Comparison of ENCODE assay signal across 26 cellular contexts in the genomic region with DNA sequence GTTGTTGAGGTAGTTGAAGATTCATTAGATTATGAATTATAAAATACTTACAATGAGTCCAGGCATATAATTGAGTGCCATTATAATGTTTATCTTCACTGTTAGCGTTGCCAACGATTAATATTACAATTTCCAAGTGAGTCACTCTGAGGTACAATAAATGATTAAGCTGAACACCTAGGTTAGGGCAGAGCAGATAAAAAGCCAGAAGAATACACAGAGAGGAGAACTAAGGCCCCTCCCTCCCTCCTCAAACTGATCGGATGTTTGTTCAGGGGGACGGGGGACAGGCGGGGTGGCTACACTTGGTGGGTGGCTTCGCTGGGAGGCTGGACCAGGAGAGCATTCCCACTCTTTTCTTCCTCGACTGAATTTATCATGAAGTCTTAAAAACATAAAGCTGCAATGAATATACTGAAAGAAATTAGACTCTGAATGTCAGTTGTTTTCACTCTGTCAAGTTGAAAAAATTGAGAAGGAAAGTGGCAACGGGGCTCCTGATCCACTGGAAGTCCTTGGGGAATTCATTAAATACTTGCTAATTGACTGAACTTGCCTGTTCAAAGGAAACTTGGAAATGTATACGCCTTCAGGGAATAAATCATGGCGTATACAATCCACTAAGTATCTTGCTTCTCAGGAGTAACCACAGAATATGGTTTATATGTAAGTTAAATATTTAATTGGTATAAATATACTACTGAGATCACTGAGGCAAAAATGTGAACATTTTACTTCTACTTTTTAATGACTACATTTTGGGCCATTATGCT.
DNase-seq lines count a peak whose midpoint lies in the region; ATAC-seq and TF ChIP-seq lines count a peak whose summit lies in the region.
"Had no signal": no experiment of that assay in that cellular context is flagged by ENCODE, and none has a peak within 500 bp of the region (broad histone marks: within the 10 kb centered on the region; RNA-seq: fewer than 3 reads in every experiment).

No MANE protein-coding gene starts in this region.

- H3K27ac ChIP-seq in HCT116 (ENCODE audit: low read depth, low read length): no peak overlapping the region
- H3K27ac ChIP-seq in thyroid gland: no peak overlapping the region
- H3K27ac ChIP-seq in effector memory CD4-positive, alpha-beta T cell (ENCODE audit: insufficient read depth, low read length, poor library complexity, severe bottlenecking): no peak overlapping the region
- H3K27ac ChIP-seq: BLaER1 treated with 17β-estradiol and CSF1 and Interleukin-3, amounts not matched to agents 10 nM and 100 nM; heart right ventricle; spleen; testis had no signal

- BruUV-seq in HCT116 (replicated peaks; lab: Mats Ljungman, UMichigan): no TSS peak

- H3K9me3 Mint-ChIP-seq in nephron: no peaks in the 10 kb centered on the region
- H3K9me3 Mint-ChIP-seq: natural killer cell; T-helper 2 cell treated with Interferon-gamma antibody and Interleukin-4, amounts not matched to agents 5 μg/mL and 100 μg/mL, for 36 hours had no signal

- no peaks in the 10 kb centered on the region for H3K9me2 ChIP-seq in HCT116 (ENCODE audit: insufficient read depth)

- H3K4me3 Mint-ChIP-seq in nephron: no peak overlapping the region
- H3K4me3 Mint-ChIP-seq: activated CD8-positive, alpha-beta memory T cell treated with anti-CD3 and anti-CD28 coated beads, Interleukin-2, amount 10 ng/mL, durations not matched to agents 7 days and 5 days; natural killer cell; T-helper 2 cell treated with Interferon-gamma antibody and Interleukin-4, amounts not matched to agents 5 μg/mL and 100 μg/mL, for 36 hours had no signal

- 85 to 88% methylated on average over 10 of the region's 10 CpGs for WGBS in thyroid gland, 2 donors

- POLR2A ChIA-PET in HCT116 (lab: Charles Lee): interaction anchor here (0.8 kb wide), 1 partner anchor 17 kb away, joined by 3 read pairs; no protein-coding TSS in a partner anchor

- no peak overlapping the region for H2AFZ ChIP-seq in HCT116 (ENCODE audit: low read depth, low read length, poor library complexity, severe bottlenecking)

- no peaks in the 10 kb centered on the region for H3K36me3 ChIP-seq in HCT116 (ENCODE audit: control insufficient read depth in 1 of 2, insufficient read depth in 2 of 2, low read length in 2 of 2)
- H3K36me3 ChIP-seq in thyroid gland: no peaks in the 10 kb centered on the region
- no peaks in the 10 kb centered on the region for H3K36me3 ChIP-seq in effector memory CD4-positive, alpha-beta T cell (ENCODE audit: control insufficient read depth, insufficient read depth, low read length)
- H3K36me3 ChIP-seq: BLaER1 treated with 17β-estradiol and CSF1 and Interleukin-3, amounts not matched to agents 10 nM and 100 nM; heart right ventricle; spleen had no signal

- H3K4me3 ChIP-seq in HCT116 (replicated peaks in 1 of 2; ENCODE audit: low read depth in 1 of 2, low read length in 2 of 2) (no peak overlapping the region), epithelial cell of esophagus (ENCODE audit: low read length) (no peak overlapping the region), thyroid gland (replicated peaks in 1 of 3) (no peak overlapping the region)
- no peak overlapping the region for H3K4me3 ChIP-seq in effector memory CD4-positive, alpha-beta T cell (ENCODE audit: insufficient read depth, low read depth, low read length, poor library complexity, severe bottlenecking)
- H3K4me3 ChIP-seq: BLaER1 treated with 17β-estradiol and CSF1 and Interleukin-3, amounts not matched to agents 10 nM and 100 nM; heart right ventricle; spleen; testis had no signal

- no peaks in the 10 kb centered on the region for H3K79me2 ChIP-seq in HCT116 (ENCODE audit: insufficient read depth, low read length)

- H3K9ac ChIP-seq in HCT116 (ENCODE audit: low read length): peak overlapping the region; percentile 10; the same call in 1 of the 2 replicates
- H3K9ac ChIP-seq: BLaER1 treated with 17β-estradiol and CSF1 and Interleukin-3, amounts not matched to agents 10 nM and 100 nM had no signal

- H3K4me1 ChIP-seq in HCT116 (ENCODE audit: control insufficient read depth in 1 of 2, insufficient read depth in 2 of 2, low read length in 2 of 2): peaks cover 35 to 53% of the 10 kb centered on the region in 2 experiments
- H3K4me1 ChIP-seq in thyroid gland: no peaks in the 10 kb centered on the region
- H3K4me1 ChIP-seq in effector memory CD4-positive, alpha-beta T cell (ENCODE audit: control insufficient read depth, insufficient read depth, low read length, poor library complexity, severe bottlenecking): no peaks in the 10 kb centered on the region
- H3K4me1 ChIP-seq: BLaER1 treated with 17β-estradiol and CSF1 and Interleukin-3, amounts not matched to agents 10 nM and 100 nM; Caco-2; testis had no signal

- no peak for ATAC-seq in HCT116
- no peak for ATAC-seq in HG03442 (IDR thresholded peaks at IDR 0.05; ENCODE audit: unreplicated experiment)
- ATAC-seq: activated CD8-positive, alpha-beta memory T cell treated with anti-CD3 and anti-CD28 coated beads, Interleukin-2, amount 10 ng/mL, durations not matched to agents 7 days and 5 days; heart right ventricle; left ventricle myocardium superior; natural killer cell had no signal

- H3K9me3 ChIP-seq in HCT116 (ENCODE audit: control insufficient read depth in 1 of 2, insufficient read depth in 1 of 2, low read depth in 1 of 2, low read length in 2 of 2): no peaks in the 10 kb centered on the region
- no peaks in the 10 kb centered on the region for H3K9me3 ChIP-seq in thyroid gland
- no peaks in the 10 kb centered on the region for H3K9me3 ChIP-seq in effector memory CD4-positive, alpha-beta T cell (ENCODE audit: control insufficient read depth, low read length)
- H3K9me3 ChIP-seq: BLaER1 treated with 17β-estradiol and CSF1 and Interleukin-3, amounts not matched to agents 10 nM and 100 nM; Caco-2; heart right ventricle; spleen; testis had no signal

- peak overlapping the region in 2 of 3 experiments; percentile 23 to 37 for H3K27ac Mint-ChIP-seq in nephron
- H3K27ac Mint-ChIP-seq: activated CD8-positive, alpha-beta memory T cell treated with anti-CD3 and anti-CD28 coated beads, Interleukin-2, amount 10 ng/mL, durations not matched to agents 7 days and 5 days; natural killer cell; T-helper 2 cell treated with Interferon-gamma antibody and Interleukin-4, amounts not matched to agents 5 μg/mL and 100 μg/mL, for 36 hours had no signal

- intact Hi-C loops in HCT116 (cut with micrococcal nuclease) (no loop called here), posterior vena cava (cut with DNase I) (no loop called here), thyroid gland (cut with DNase I) (no loop called here)

- TF ChIP-seq RAD21 in HCT116 (IDR thresholded peaks at IDR 0.05; ENCODE audit: low read depth): no peak

- TF ChIP-seq CTCF in HCT116 (IDR thresholded peaks at IDR 0.05 in 2 of 3, conservative IDR thresholded peaks at IDR 0.05 in 1 of 3; ENCODE audit: borderline replicate concordance in 1 of 3, insufficient read depth in 1 of 3, low read depth in 2 of 3, low read length in 2 of 3): no peak
- TF ChIP-seq CTCF in epithelial cell of esophagus (IDR thresholded peaks at IDR 0.05; ENCODE audit: insufficient read depth, low read depth, low read length, missing control alignments): no peak
- TF ChIP-seq CTCF in nephron (IDR thresholded peaks at IDR 0.05; ENCODE audit: unreplicated experiment in 3 of 3): no peak
- no peak for TF ChIP-seq CTCF in thyroid gland (IDR thresholded peaks at IDR 0.05)

- no peak for DNase-seq in HCT116 (ENCODE audit: low read depth, low spot score)
- DNase-seq in NCI-H69 (lab: John Stamatoyannopoulos, UW): peak; percentile 94
- DNase-seq in epithelial cell of esophagus (ENCODE audit: low read depth): peak; percentile 46
- DNase-seq in posterior vena cava (ENCODE audit: low spot score): no peak
- DNase-seq in thyroid gland: no peak
- DNase-seq in effector memory CD4-positive, alpha-beta T cell: no peak
- DNase-seq: activated CD4-positive, alpha-beta T cell treated with anti-CD3 and anti-CD28 coated beads, Interleukin-2, amount 50 U/mL, for 1 hour; activated CD8-positive, alpha-beta memory T cell treated with anti-CD3 and anti-CD28 coated beads, Interleukin-2, amount 10 ng/mL, durations not matched to agents 7 days and 5 days; activated naive CD4-positive, alpha-beta T cell treated with anti-CD3 and anti-CD28 coated beads, Interleukin-2, amount 50 U/mL, for 16 hours; aorta; Caco-2; central memory CD4-positive, alpha-beta T cell; dermis blood vessel endothelial cell; heart right ventricle; left ventricle myocardium superior; natural killer cell; NCI-H2107; NCI-H526; spleen; stimulated activated CD4-positive, alpha-beta T cell treated with anti-CD3 and anti-CD28 coated beads, Interleukin-4, amount 100 ng/mL, for 1 hour; stimulated activated naive CD4-positive, alpha-beta T cell; testis had no signal

- no peaks in the 10 kb centered on the region for H3K36me3 Mint-ChIP-seq in nephron (ENCODE audit: low read depth)
- H3K36me3 Mint-ChIP-seq: activated CD8-positive, alpha-beta memory T cell treated with anti-CD3 and anti-CD28 coated beads, Interleukin-2, amount 10 ng/mL, durations not matched to agents 7 days and 5 days; natural killer cell had no signal

- CTCF ChIA-PET in HCT116 (lab: Charles Lee): no interaction called here

- RAD21 ChIA-PET in HCT116 (lab: Charles Lee; ENCODE audit: low non-redundant PET in 1 of 2, low total read pairs in 2 of 2, uncharacterized antibody in 2 of 2, unreplicated experiment in 2 of 2): no interaction called here

- H3K27me3 Mint-ChIP-seq in nephron (ENCODE audit: low read depth): no peaks in the 10 kb centered on the region

- TF ChIP-seq POLR2A in HCT116 (IDR thresholded peaks at IDR 0.05; ENCODE audit: borderline replicate concordance, extremely low read depth, insufficient read depth, insufficient read length) (no peak), thyroid gland (IDR thresholded peaks at IDR 0.05) (no peak)

- no peaks in the 10 kb centered on the region for H4K20me1 ChIP-seq in HCT116 (ENCODE audit: insufficient read depth)
- H4K20me1 ChIP-seq: BLaER1 treated with 17β-estradiol and CSF1 and Interleukin-3, amounts not matched to agents 10 nM and 100 nM had no signal

- peak overlapping the region; percentile 63 for H3K4me2 ChIP-seq in HCT116 (ENCODE audit: low read length)
- H3K4me2 ChIP-seq: BLaER1 treated with 17β-estradiol and CSF1 and Interleukin-3, amounts not matched to agents 10 nM and 100 nM had no signal

- H3K27me3 ChIP-seq in HCT116 (ENCODE audit: insufficient read depth, low read length) (no peaks in the 10 kb centered on the region), thyroid gland (no peaks in the 10 kb centered on the region)
- H3K27me3 ChIP-seq in effector memory CD4-positive, alpha-beta T cell (replicated peaks; ENCODE audit: control insufficient read depth, insufficient read depth, low read length, poor library complexity, severe bottlenecking): no peaks in the 10 kb centered on the region
- H3K27me3 ChIP-seq: BLaER1 treated with 17β-estradiol and CSF1 and Interleukin-3, amounts not matched to agents 10 nM and 100 nM; heart right ventricle; spleen; testis had no signal

- peaks cover 70% of the 10 kb centered on the region for H3K4me1 Mint-ChIP-seq in nephron
- H3K4me1 Mint-ChIP-seq: activated CD8-positive, alpha-beta memory T cell treated with anti-CD3 and anti-CD28 coated beads, Interleukin-2, amount 10 ng/mL, durations not matched to agents 7 days and 5 days; natural killer cell had no signal

TF ChIP-seq in HCT116, 20 proteins besides CTCF, POLR2A, EP300 and RAD21 (continues in another document):
- TF ChIP-seq EZH2 (IDR thresholded peaks at IDR 0.05): no peak
- no peak; the same call in 1 of the 2 replicates for TF ChIP-seq SIN3A (IDR thresholded peaks at IDR 0.05; ENCODE audit: low read depth)

Comparison
In these comparisons a context has a peak if more than half of its experiments do, and no peak if none do; other contexts are left out.
1. DNase-seq: peak in NCI-H69 (single experiment) and epithelial cell of esophagus (single experiment); none in HCT116 (single experiment), posterior vena cava (single experiment), thyroid gland (0 of 2) and effector memory CD4-positive, alpha-beta T cell (0 of 3).